Comparison of ENCODE assay signal across 1 cellular context in genomic region chr17:8185580-8186445, GRCh38.
TF ChIP-seq lines count a peak whose summit lies in the region.

No MANE protein-coding gene starts in this region.

TF ChIP-seq in HepG2, 621 proteins besides CTCF, POLR2A, EP300 and RAD21 (continued from another document and continues in another):
- TF ChIP-seq, protein P1, sequence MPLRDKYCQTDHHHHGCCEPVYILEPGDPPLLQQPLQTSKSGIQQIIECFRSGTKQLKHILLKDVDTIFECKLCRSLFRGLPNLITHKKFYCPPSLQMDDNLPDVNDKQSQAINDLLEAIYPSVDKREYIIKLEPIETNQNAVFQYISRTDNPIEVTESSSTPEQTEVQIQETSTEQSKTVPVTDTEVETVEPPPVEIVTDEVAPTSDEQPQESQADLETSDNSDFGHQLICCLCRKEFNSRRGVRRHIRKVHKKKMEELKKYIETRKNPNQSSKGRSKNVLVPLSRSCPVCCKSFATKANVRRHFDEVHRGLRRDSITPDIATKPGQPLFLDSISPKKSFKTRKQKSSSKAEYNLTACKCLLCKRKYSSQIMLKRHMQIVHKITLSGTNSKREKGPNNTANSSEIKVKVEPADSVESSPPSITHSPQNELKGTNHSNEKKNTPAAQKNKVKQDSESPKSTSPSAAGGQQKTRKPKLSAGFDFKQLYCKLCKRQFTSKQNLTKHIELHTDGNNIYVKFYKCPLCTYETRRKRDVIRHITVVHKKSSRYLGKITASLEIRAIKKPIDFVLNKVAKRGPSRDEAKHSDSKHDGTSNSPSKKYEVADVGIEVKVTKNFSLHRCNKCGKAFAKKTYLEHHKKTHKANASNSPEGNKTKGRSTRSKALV (CRISPR knock-in tag; IDR thresholded peaks at IDR 0.05) = no peak
- TF ChIP-seq ZFY (CRISPR knock-in tag; IDR thresholded peaks at IDR 0.05) = peak; percentile 30
- no peak for TF ChIP-seq KLF15 (CRISPR knock-in tag; IDR thresholded peaks at IDR 0.05; ENCODE audit: borderline replicate concordance)
- TF ChIP-seq HOXA3 (CRISPR knock-in tag; IDR thresholded peaks at IDR 0.05) = peak; percentile 61
- TF ChIP-seq, protein P2, sequence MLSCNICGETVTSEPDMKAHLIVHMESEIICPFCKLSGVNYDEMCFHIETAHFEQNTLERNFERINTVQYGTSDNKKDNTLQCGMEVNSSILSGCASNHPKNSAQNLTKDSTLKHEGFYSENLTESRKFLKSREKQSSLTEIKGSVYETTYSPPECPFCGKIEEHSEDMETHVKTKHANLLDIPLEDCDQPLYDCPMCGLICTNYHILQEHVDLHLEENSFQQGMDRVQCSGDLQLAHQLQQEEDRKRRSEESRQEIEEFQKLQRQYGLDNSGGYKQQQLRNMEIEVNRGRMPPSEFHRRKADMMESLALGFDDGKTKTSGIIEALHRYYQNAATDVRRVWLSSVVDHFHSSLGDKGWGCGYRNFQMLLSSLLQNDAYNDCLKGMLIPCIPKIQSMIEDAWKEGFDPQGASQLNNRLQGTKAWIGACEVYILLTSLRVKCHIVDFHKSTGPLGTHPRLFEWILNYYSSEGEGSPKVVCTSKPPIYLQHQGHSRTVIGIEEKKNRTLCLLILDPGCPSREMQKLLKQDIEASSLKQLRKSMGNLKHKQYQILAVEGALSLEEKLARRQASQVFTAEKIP (CRISPR knock-in tag; IDR thresholded peaks at IDR 0.05; ENCODE audit: borderline replicate concordance) = no peak
- TF ChIP-seq SOX13 (IDR thresholded peaks at IDR 0.05) = no peak
- TF ChIP-seq SOX13 (CRISPR knock-in tag; conservative IDR thresholded peaks at IDR 0.05 in 1 of 2, IDR thresholded peaks at IDR 0.05 in 1 of 2) = 0 out of 4 replicates have a peak, but pooled peaks of 1 of the 2 experiments have one; percentile 33
- no peak for TF ChIP-seq ZNF724P (CRISPR knock-in tag; IDR thresholded peaks at IDR 0.05; ENCODE audit: borderline replicate concordance)
- TF ChIP-seq ARID3A (IDR thresholded peaks at IDR 0.05; ENCODE audit: low read depth, low read length) = no peak; the same call in 1 of the 2 replicates
- TF ChIP-seq, protein P3, sequence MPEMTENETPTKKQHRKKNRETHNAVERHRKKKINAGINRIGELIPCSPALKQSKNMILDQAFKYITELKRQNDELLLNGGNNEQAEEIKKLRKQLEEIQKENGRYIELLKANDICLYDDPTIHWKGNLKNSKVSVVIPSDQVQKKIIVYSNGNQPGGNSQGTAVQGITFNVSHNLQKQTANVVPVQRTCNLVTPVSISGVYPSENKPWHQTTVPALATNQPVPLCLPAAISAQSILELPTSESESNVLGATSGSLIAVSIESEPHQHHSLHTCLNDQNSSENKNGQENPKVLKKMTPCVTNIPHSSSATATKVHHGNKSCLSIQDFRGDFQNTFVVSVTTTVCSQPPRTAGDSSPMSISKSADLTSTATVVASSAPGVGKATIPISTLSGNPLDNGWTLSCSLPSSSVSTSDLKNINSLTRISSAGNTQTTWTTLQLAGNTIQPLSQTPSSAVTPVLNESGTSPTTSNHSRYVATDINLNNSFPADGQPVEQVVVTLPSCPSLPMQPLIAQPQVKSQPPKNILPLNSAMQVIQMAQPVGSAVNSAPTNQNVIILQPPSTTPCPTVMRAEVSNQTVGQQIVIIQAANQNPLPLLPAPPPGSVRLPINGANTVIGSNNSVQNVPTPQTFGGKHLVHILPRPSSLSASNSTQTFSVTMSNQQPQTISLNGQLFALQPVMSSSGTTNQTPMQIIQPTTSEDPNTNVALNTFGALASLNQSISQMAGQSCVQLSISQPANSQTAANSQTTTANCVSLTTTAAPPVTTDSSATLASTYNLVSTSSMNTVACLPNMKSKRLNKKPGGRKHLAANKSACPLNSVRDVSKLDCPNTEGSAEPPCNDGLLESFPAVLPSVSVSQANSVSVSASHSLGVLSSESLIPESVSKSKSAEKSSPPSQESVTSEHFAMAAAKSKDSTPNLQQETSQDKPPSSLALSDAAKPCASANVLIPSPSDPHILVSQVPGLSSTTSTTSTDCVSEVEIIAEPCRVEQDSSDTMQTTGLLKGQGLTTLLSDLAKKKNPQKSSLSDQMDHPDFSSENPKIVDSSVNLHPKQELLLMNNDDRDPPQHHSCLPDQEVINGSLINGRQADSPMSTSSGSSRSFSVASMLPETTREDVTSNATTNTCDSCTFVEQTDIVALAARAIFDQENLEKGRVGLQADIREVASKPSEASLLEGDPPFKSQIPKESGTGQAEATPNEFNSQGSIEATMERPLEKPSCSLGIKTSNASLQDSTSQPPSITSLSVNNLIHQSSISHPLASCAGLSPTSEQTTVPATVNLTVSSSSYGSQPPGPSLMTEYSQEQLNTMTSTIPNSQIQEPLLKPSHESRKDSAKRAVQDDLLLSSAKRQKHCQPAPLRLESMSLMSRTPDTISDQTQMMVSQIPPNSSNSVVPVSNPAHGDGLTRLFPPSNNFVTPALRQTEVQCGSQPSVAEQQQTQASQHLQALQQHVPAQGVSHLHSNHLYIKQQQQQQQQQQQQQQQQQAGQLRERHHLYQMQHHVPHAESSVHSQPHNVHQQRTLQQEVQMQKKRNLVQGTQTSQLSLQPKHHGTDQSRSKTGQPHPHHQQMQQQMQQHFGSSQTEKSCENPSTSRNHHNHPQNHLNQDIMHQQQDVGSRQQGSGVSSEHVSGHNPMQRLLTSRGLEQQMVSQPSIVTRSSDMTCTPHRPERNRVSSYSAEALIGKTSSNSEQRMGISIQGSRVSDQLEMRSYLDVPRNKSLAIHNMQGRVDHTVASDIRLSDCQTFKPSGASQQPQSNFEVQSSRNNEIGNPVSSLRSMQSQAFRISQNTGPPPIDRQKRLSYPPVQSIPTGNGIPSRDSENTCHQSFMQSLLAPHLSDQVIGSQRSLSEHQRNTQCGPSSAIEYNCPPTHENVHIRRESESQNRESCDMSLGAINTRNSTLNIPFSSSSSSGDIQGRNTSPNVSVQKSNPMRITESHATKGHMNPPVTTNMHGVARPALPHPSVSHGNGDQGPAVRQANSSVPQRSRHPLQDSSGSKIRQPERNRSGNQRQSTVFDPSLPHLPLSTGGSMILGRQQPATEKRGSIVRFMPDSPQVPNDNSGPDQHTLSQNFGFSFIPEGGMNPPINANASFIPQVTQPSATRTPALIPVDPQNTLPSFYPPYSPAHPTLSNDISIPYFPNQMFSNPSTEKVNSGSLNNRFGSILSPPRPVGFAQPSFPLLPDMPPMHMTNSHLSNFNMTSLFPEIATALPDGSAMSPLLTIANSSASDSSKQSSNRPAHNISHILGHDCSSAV (CRISPR knock-in tag; IDR thresholded peaks at IDR 0.05; ENCODE audit: borderline replicate concordance) = no peak; the same call in 1 of the 2 replicates
- TF ChIP-seq, protein P4, sequence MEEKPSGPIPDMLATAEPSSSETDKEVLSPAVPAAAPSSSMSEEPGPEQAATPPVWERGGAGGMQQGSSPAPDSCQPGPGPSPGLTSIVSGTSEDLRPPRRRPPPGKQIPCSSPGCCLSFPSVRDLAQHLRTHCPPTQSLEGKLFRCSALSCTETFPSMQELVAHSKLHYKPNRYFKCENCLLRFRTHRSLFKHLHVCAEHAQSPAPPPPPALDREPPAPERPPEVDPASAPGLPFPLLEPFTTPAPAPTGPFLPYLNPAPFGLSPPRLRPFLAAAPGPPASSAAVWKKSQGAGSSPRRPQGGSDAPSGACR (CRISPR knock-in tag; IDR thresholded peaks at IDR 0.05) = no peak; the same call in 1 of the 2 replicates
- no peak for TF ChIP-seq ZNF343 (CRISPR knock-in tag; IDR thresholded peaks at IDR 0.05)
- TF ChIP-seq CCDC6 (CRISPR knock-in tag; IDR thresholded peaks at IDR 0.05) = no peak; the same call in 1 of the 2 replicates
- TF ChIP-seq, protein P5, sequence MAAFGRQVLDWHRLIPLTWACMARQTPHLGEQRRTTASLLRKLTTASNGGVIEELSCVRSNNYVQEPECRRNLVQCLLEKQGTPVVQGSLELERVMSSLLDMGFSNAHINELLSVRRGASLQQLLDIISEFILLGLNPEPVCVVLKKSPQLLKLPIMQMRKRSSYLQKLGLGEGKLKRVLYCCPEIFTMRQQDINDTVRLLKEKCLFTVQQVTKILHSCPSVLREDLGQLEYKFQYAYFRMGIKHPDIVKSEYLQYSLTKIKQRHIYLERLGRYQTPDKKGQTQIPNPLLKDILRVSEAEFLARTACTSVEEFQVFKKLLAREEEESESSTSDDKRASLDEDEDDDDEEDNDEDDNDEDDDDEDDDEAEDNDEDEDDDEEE (CRISPR knock-in tag; IDR thresholded peaks at IDR 0.05) = no peak
- TF ChIP-seq ZNF761 (CRISPR knock-in tag; conservative IDR thresholded peaks at IDR 0.05) = no peak
- TF ChIP-seq KDM5A (IDR thresholded peaks at IDR 0.05; ENCODE audit: borderline replicate concordance, low read length) = no peak
- no peak for TF ChIP-seq MAZ (IDR thresholded peaks at IDR 0.05; ENCODE audit: borderline replicate concordance, low read depth, low read length)
- TF ChIP-seq MAZ (CRISPR knock-in tag; IDR thresholded peaks at IDR 0.05; ENCODE audit: low read depth) = peak; percentile 79
- TF ChIP-seq ATF4 (CRISPR knock-in tag; IDR thresholded peaks at IDR 0.05) = no peak
- no peak for TF ChIP-seq HNF1B (CRISPR knock-in tag; IDR thresholded peaks at IDR 0.05)
- TF ChIP-seq POLR2G (IDR thresholded peaks at IDR 0.05; ENCODE audit: low read depth, low read length) = no peak
- no peak for TF ChIP-seq MXD1 (CRISPR knock-in tag; IDR thresholded peaks at IDR 0.05)
- TF ChIP-seq, protein P6, sequence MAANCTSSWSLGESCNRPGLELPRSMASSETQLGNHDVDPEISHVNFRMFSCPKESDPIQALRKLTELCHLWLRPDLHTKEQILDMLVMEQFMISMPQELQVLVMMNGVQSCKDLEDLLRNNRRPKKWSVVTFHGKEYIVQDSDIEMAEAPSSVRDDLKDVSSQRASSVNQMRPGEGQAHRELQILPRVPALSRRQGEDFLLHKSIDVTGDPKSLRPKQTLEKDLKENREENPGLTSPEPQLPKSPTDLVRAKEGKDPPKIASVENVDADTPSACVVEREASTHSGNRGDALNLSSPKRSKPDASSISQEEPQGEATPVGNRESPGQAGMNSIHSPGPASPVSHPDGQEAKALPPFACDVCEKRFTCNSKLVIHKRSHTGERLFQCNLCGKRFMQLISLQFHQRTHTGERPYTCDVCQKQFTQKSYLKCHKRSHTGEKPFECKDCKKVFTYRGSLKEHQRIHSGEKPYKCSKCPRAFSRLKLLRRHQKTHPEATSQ (CRISPR knock-in tag; IDR thresholded peaks at IDR 0.05; ENCODE audit: borderline replicate concordance) = peak; percentile 40; the same call in 1 of the 2 replicates
- TF ChIP-seq, protein P7, sequence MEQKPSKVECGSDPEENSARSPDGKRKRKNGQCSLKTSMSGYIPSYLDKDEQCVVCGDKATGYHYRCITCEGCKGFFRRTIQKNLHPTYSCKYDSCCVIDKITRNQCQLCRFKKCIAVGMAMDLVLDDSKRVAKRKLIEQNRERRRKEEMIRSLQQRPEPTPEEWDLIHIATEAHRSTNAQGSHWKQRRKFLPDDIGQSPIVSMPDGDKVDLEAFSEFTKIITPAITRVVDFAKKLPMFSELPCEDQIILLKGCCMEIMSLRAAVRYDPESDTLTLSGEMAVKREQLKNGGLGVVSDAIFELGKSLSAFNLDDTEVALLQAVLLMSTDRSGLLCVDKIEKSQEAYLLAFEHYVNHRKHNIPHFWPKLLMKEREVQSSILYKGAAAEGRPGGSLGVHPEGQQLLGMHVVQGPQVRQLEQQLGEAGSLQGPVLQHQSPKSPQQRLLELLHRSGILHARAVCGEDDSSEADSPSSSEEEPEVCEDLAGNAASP (CRISPR knock-in tag; IDR thresholded peaks at IDR 0.05; ENCODE audit: borderline replicate concordance) = peak; percentile 79; the same call in 1 of the 2 replicates
- no peak for TF ChIP-seq MIER2 (CRISPR knock-in tag; IDR thresholded peaks at IDR 0.05)
- peak; percentile 87 for TF ChIP-seq ADNP (CRISPR knock-in tag; IDR thresholded peaks at IDR 0.05)
- no peak for TF ChIP-seq ZNF280B (CRISPR knock-in tag; IDR thresholded peaks at IDR 0.05; ENCODE audit: borderline replicate concordance)
